ENCODE assay signal across 1 cellular context in genomic region chr14:50559990-50560928, GRCh38.
TF ChIP-seq lines count a peak whose summit lies in the region.

Gene ATL1, plus strand, starts transcription at chr14:50560145. Its CDS starts 121 bp downstream, at chr14:50560266.

TF ChIP-seq in K562, 482 proteins besides CTCF, POLR2A, EP300 and RAD21 (continued from another document):
- TF ChIP-seq REST (CRISPR knock-in tag; IDR thresholded peaks at IDR 0.05; ENCODE audit: low read depth) (peak; percentile 89), ZBTB33 (CRISPR knock-in tag; IDR thresholded peaks at IDR 0.05) (no peak), EZH2 (IDR thresholded peaks at IDR 0.05; ENCODE audit: borderline replicate concordance, low read depth, low read length) (no peak), ZNF134 (CRISPR knock-in tag; conservative IDR thresholded peaks at IDR 0.05) (no peak), TFAP4 (CRISPR knock-in tag; IDR thresholded peaks at IDR 0.05; ENCODE audit: borderline replicate concordance) (0 out of 2 replicates have a peak, but pooled peaks have one; percentile 18), MBD2 (IDR thresholded peaks at IDR 0.05; ENCODE audit: borderline replicate concordance, low read depth) (no peak), GMEB1 (CRISPR knock-in tag; IDR thresholded peaks at IDR 0.05) (no peak)
